ENCODE assay signal across 17 cellular contexts in the genomic region with DNA sequence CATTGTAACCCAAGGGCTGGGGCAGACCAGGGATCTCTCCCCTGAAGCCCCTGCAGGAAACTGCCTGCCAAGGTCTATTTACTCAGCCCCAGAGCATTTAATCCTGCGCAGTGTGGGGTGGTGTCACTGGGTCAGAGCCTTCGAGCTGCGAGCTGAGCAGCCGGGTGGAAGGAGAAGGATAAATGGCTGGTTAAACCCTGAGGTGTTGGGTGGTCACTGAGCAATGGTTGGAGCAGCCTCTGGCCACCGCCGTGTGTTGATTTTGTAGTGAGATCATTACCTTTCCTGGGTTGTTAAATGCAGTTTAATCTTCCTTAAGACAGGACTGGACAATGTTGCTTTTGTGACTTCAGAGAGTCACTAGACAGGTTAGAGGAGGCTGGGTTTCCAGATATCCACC.
A peak's percentile ranks its signal among the peaks of the same experiment; 100 is the strongest.
DNase-seq lines count a peak whose midpoint lies in the region; ATAC-seq and TF ChIP-seq lines count a peak whose summit lies in the region.
"Had no signal": no experiment of that assay in that cellular context is flagged by ENCODE, and none has a peak within 500 bp of the region (broad histone marks: within the 10 kb centered on the region; RNA-seq: fewer than 3 reads in every experiment).

No MANE protein-coding gene starts in this region.

- H3K36me3 ChIP-seq in breast epithelium (no peaks in the 10 kb centered on the region), vagina (no peaks in the 10 kb centered on the region)
- H3K36me3 ChIP-seq: gastrocnemius medialis, thyroid gland had no signal

- H3K4me3 Mint-ChIP-seq in MCF 10A (ENCODE audit: unreplicated experiment) (no peak overlapping the region), glutamatergic neuron (ENCODE audit: unreplicated experiment) (no peak overlapping the region), osteocyte (ENCODE audit: unreplicated experiment) (no peak overlapping the region)
- H3K4me3 Mint-ChIP-seq: CD4-positive, CD25-positive, alpha-beta regulatory T cell; dendritic cell treated with granulocyte-macrophage colony-stimulating factor and Interleukin-4, amounts not matched to agents 40 ng/mL and 50 ng/mL, for 4 days had no signal

- H3K27ac ChIP-seq in breast epithelium (peak overlapping the region; percentile 36 to 42), vagina (peak overlapping the region; percentile 54), caudate nucleus (ENCODE audit: low read depth, low read length) (no peak overlapping the region)
- H3K27ac ChIP-seq: epithelial cell of prostate had no signal

- H3K4me3 ChIP-seq in breast epithelium = no peak overlapping the region
- H3K4me3 ChIP-seq in vagina = no peak overlapping the region
- H3K4me3 ChIP-seq: gastrocnemius medialis, thyroid gland had no signal

- H3K27me3 ChIP-seq in breast epithelium (no peaks in the 10 kb centered on the region), vagina (no peaks in the 10 kb centered on the region)
- H3K27me3 ChIP-seq: gastrocnemius medialis, thyroid gland had no signal

- CTCF ChIA-PET in MCF 10A (lab: Yijun Ruan, JAX) = no interaction called here

- H3K4me1 Mint-ChIP-seq in MCF 10A (ENCODE audit: insufficient read depth, unreplicated experiment) = no peaks in the 10 kb centered on the region
- H3K4me1 Mint-ChIP-seq in glutamatergic neuron (ENCODE audit: low read depth, unreplicated experiment) = peaks cover 52% of the 10 kb centered on the region
- peaks cover 81% of the 10 kb centered on the region for H3K4me1 Mint-ChIP-seq in osteocyte (ENCODE audit: unreplicated experiment)
- H3K4me1 Mint-ChIP-seq: CD4-positive, CD25-positive, alpha-beta regulatory T cell had no signal

- DNase-seq in breast epithelium (ENCODE audit: low spot score in 2 of 2) = no peak
- DNase-seq in MCF 10A (ENCODE audit: unreplicated experiment) = no peak
- DNase-seq in glutamatergic neuron = no peak
- DNase-seq in osteocyte (ENCODE audit: extremely low spot score, unreplicated experiment) = no peak
- no peak for DNase-seq in vagina (ENCODE audit: extremely low spot score in 2 of 2)
- no peak for DNase-seq in NCI-H446 treated with DMSO at 0.1 percent for 48 hours (lab: John Stamatoyannopoulos, UW)
- no peak for DNase-seq in caudate nucleus (lab: John Stamatoyannopoulos, UW)
- DNase-seq: anterior cingulate cortex; CD4-positive, CD25-positive, alpha-beta regulatory T cell; DMS79 treated with DMSO at 0.1 percent for 48 hours; gastrocnemius medialis; NCI-H2171; stimulated activated CD4-positive, alpha-beta T cell treated with anti-CD3 and anti-CD28 coated beads, Interleukin-4, amount 100 ng/mL, for 4 hours; thyroid gland had no signal

- H3K4me1 ChIP-seq in breast epithelium = peaks cover 0 to 4% of the 10 kb centered on the region in 2 donors
- H3K4me1 ChIP-seq in vagina = peaks cover 35% of the 10 kb centered on the region

- TF ChIP-seq CTCF in breast epithelium (IDR thresholded peaks at IDR 0.05) (no peak), MCF 10A (IDR thresholded peaks at IDR 0.05; ENCODE audit: unreplicated experiment) (no peak), glutamatergic neuron (IDR thresholded peaks at IDR 0.05; ENCODE audit: partially characterized antibody, unreplicated experiment) (no peak), osteocyte (IDR thresholded peaks at IDR 0.05) (no peak), vagina (IDR thresholded peaks at IDR 0.05) (no peak)

- no peaks in the 10 kb centered on the region for H3K9me3 ChIP-seq in breast epithelium
- no peaks in the 10 kb centered on the region for H3K9me3 ChIP-seq in vagina
- H3K9me3 ChIP-seq: gastrocnemius medialis, thyroid gland had no signal

- H3K27ac Mint-ChIP-seq in MCF 10A (ENCODE audit: low read depth, unreplicated experiment) (no peak overlapping the region), glutamatergic neuron (ENCODE audit: unreplicated experiment) (peak overlapping the region; percentile 15), osteocyte (ENCODE audit: unreplicated experiment) (peak overlapping the region; percentile 42)
- H3K27ac Mint-ChIP-seq: CD4-positive, CD25-positive, alpha-beta regulatory T cell; dendritic cell treated with granulocyte-macrophage colony-stimulating factor and Interleukin-4, amounts not matched to agents 40 ng/mL and 50 ng/mL, for 4 days had no signal

- no peaks in the 10 kb centered on the region for H3K36me3 Mint-ChIP-seq in MCF 10A (ENCODE audit: insufficient read depth, unreplicated experiment)
- H3K36me3 Mint-ChIP-seq in glutamatergic neuron (ENCODE audit: unreplicated experiment) = no peaks in the 10 kb centered on the region
- peaks cover 15% of the 10 kb centered on the region for H3K36me3 Mint-ChIP-seq in osteocyte (ENCODE audit: unreplicated experiment)
- H3K36me3 Mint-ChIP-seq: CD4-positive, CD25-positive, alpha-beta regulatory T cell had no signal

- POLR2A ChIA-PET in MCF 10A (lab: Yijun Ruan, JAX) = no interaction called here

- intact Hi-C loops in breast epithelium (cut with DNase I; ENCODE audit: low total_unique reads) = no loop called here
- intact Hi-C loops in MCF 10A (cut with micrococcal nuclease) = no loop called here
- intact Hi-C loops in vagina (cut with DNase I) = loop anchor here (10.0 kb wide), 1 partner anchor 94 kb away; a partner anchor contains a TSS

- H3K9me3 Mint-ChIP-seq in MCF 10A (ENCODE audit: unreplicated experiment) = no peaks in the 10 kb centered on the region
- peaks cover 7% of the 10 kb centered on the region for H3K9me3 Mint-ChIP-seq in glutamatergic neuron (ENCODE audit: unreplicated experiment)
- no peaks in the 10 kb centered on the region for H3K9me3 Mint-ChIP-seq in osteocyte (ENCODE audit: unreplicated experiment)
- H3K9me3 Mint-ChIP-seq: dendritic cell treated with granulocyte-macrophage colony-stimulating factor and Interleukin-4, amounts not matched to agents 40 ng/mL and 50 ng/mL, for 4 days had no signal

- BruUV-seq in MCF 10A (replicated peaks; lab: Mats Ljungman, UMichigan) = no TSS peak

- no peak for ATAC-seq in HG03039 (IDR thresholded peaks at IDR 0.05; ENCODE audit: unreplicated experiment)
- ATAC-seq: gastrocnemius medialis had no signal

- H3K27me3 Mint-ChIP-seq in MCF 10A (ENCODE audit: insufficient read depth, unreplicated experiment) = no peaks in the 10 kb centered on the region
- H3K27me3 Mint-ChIP-seq in glutamatergic neuron (ENCODE audit: unreplicated experiment) = peaks cover 3% of the 10 kb centered on the region
- no peaks in the 10 kb centered on the region for H3K27me3 Mint-ChIP-seq in osteocyte (ENCODE audit: unreplicated experiment)

- TF ChIP-seq POLR2A in breast epithelium (IDR thresholded peaks at IDR 0.05) (no peak), vagina (IDR thresholded peaks at IDR 0.05) (no peak)
